Comparison of ENCODE assay signal across 17 cellular contexts in genomic region chr6:3280866-3281465, GRCh38. TPM values are rescaled to one million over a fixed set of nuclear protein-coding genes. Genes with fewer than 3 reads are reported as not detected.
DNase-seq lines count a peak whose midpoint lies in the region; ATAC-seq and TF ChIP-seq lines count a peak whose summit lies in the region.
"Had no signal": no experiment of that assay in that cellular context is flagged by ENCODE, and none has a peak within 500 bp of the region (broad histone marks: within the 10 kb centered on the region; RNA-seq: fewer than 3 reads in every experiment).

No MANE protein-coding gene starts in this region.

- BruUV-seq in mammary epithelial cell (replicated peaks; lab: Mats Ljungman, UMichigan) = no TSS peak

- TF ChIP-seq CTCF in breast epithelium (IDR thresholded peaks at IDR 0.05) (no peak), mammary epithelial cell (conservative IDR thresholded peaks at IDR 0.05 in 1 of 2, IDR thresholded peaks at IDR 0.05 in 1 of 2; ENCODE audit: extremely low read depth in 1 of 2, insufficient read depth in 1 of 2, low read depth in 1 of 2, low read length in 2 of 2) (no peak), transverse colon (IDR thresholded peaks at IDR 0.05) (no peak)

- no peak overlapping the region for H3K4me2 ChIP-seq in mammary epithelial cell (ENCODE audit: insufficient read depth, low read depth, low read length)
- H3K4me2 ChIP-seq: PC-9 had no signal

- no peaks in the 10 kb centered on the region for H4K20me1 ChIP-seq in mammary epithelial cell (ENCODE audit: insufficient read depth, low read length)

- no peak overlapping the region for H2AFZ ChIP-seq in mammary epithelial cell (ENCODE audit: low read depth, low read length)
- H2AFZ ChIP-seq: PC-9 had no signal

- peak overlapping the region; percentile 1 to 10 for H3K27ac ChIP-seq in breast epithelium
- H3K27ac ChIP-seq in mammary epithelial cell (ENCODE audit: insufficient read depth, low read depth, low read length) = no peak overlapping the region
- peak overlapping the region; percentile 34 for H3K27ac ChIP-seq in muscle layer of colon (ENCODE audit: low read depth, low read length)
- H3K27ac ChIP-seq in transverse colon = peak overlapping the region in 2 of 4 donors; percentile 4 to 24
- H3K27ac ChIP-seq: PC-9 had no signal

- intact Hi-C loops in breast epithelium (cut with DNase I; ENCODE audit: low total_unique reads) (loop anchor here (10.0 kb wide), 1 partner anchor 234 kb away; no protein-coding TSS in a partner anchor), mammary epithelial cell (cut with micrococcal nuclease) (no loop called here), transverse colon (cut with DNase I; ENCODE audit: low total_unique reads) (no loop called here)

- no peak for ATAC-seq in GM18520 (IDR thresholded peaks at IDR 0.05; ENCODE audit: unreplicated experiment)
- ATAC-seq: CD8-positive, alpha-beta T cell; stimulated activated effector memory CD8-positive, alpha-beta T cell treated with anti-CD3 and anti-CD28 coated beads, Interleukin-12 subunit alpha, Interleukin-12 subunit beta, amount 100 ng/mL, for 72 hours had no signal

- H3K36me3 ChIP-seq in breast epithelium (no peaks in the 10 kb centered on the region), mammary epithelial cell (ENCODE audit: insufficient read depth, low read length) (peaks cover 2% of the 10 kb centered on the region), muscle layer of colon (ENCODE audit: insufficient read depth, low read length) (peaks cover 3% of the 10 kb centered on the region), transverse colon (no peaks in the 10 kb centered on the region)

- CTCF ChIA-PET in mammary epithelial cell (lab: Charles Lee; ENCODE audit: low non-redundant PET) = interaction anchor here (0.5 kb wide), 1 partner anchor 697 kb away, joined by 4 read pairs; no protein-coding TSS in a partner anchor

- in situ Hi-C loops in mammary epithelial cell (cut with MboI; ENCODE audit: low sequenced_read_pairs in 2 of 2) = loop anchor here (5.0 to 25.0 kb wide), 3 partner anchors 176 to 731 kb away; partner anchors contain the start of gene SLC22A23 (in 1 of the 2)
- in situ Hi-C loops in transverse colon (cut with MboI; ENCODE audit: low pct_ligation_motif_present in 1 of 4, low pct_unique_long_range_greater_than_20kb in 1 of 4, low sequenced_read_pairs in 3 of 4) = loop anchor here (10.0 to 25.0 kb wide), 4 partner anchors 174 to 706 kb away; partner anchors contain the start of gene SLC22A23 (in 4 of the 4)

- H3K9me3 ChIP-seq in breast epithelium (no peaks in the 10 kb centered on the region), mammary epithelial cell (replicated peaks; ENCODE audit: insufficient read depth, low read length) (no peaks in the 10 kb centered on the region), muscle layer of colon (ENCODE audit: low read length) (no peaks in the 10 kb centered on the region), transverse colon (no peaks in the 10 kb centered on the region)

- dilution Hi-C loops in mammary epithelial cell (cut with HindIII; ENCODE audit: low sequenced_read_pairs) = loop anchor here (5.0 to 25.0 kb wide), 2 partner anchors 71 to 706 kb away; no protein-coding TSS in a partner anchor

- no peak overlapping the region for H3K4me3 ChIP-seq in breast epithelium
- no peak overlapping the region for H3K4me3 ChIP-seq in mammary epithelial cell (replicated peaks in 1 of 3; ENCODE audit: insufficient read depth in 1 of 3, low read depth in 2 of 3, low read length in 3 of 3)
- no peak overlapping the region for H3K4me3 ChIP-seq in muscle layer of colon (ENCODE audit: low read depth in 1 of 2, low read length in 2 of 2)
- H3K4me3 ChIP-seq in transverse colon = no peak overlapping the region
- H3K4me3 ChIP-seq: PC-9 had no signal

- H3K27me3 ChIP-seq in breast epithelium (no peaks in the 10 kb centered on the region), mammary epithelial cell (ENCODE audit: insufficient read depth, low read length) (no peaks in the 10 kb centered on the region), muscle layer of colon (ENCODE audit: control insufficient read depth in 1 of 2, insufficient read depth in 2 of 2, low read length in 2 of 2) (no peaks in the 10 kb centered on the region), transverse colon (no peaks in the 10 kb centered on the region)

- WGBS in mammary epithelial cell (ENCODE audit: low coverage, missing lambda C conversion rate) = 91% methylated on average over 14 of the region's 14 CpGs
- 80 to 85% methylated on average over 1 to 14 of the region's 14 CpGs for WGBS in transverse colon (ENCODE audit: low coverage in 1 of 2), 2 donors

- no peak for TF ChIP-seq EP300 in transverse colon (IDR thresholded peaks at IDR 0.05; ENCODE audit: low read depth)

- DNase-seq in breast epithelium (ENCODE audit: low spot score in 2 of 2) (peak in 1 of 2 donors; percentile 43), mammary epithelial cell (no peak), dermis blood vessel endothelial cell (peak; percentile 37), transverse colon (peak; percentile 5), NCI-H2171 (lab: John Stamatoyannopoulos, UW) (no peak)
- no peak for DNase-seq in central memory CD4-positive, alpha-beta T cell
- DNase-seq: activated naive CD8-positive, alpha-beta T cell treated with anti-CD3 and anti-CD28 coated beads for 36 hours; CD8-positive, alpha-beta T cell; cortex of kidney; KBM-7; NCI-H146; PC-9; stimulated activated CD4-positive, alpha-beta T cell treated with anti-CD3 and anti-CD28 coated beads, Interleukin-4, amount 100 ng/mL, for 4 hours; T-helper 1 cell had no signal

- H3K9ac ChIP-seq in mammary epithelial cell (ENCODE audit: insufficient read depth, low read length) (no peak overlapping the region), muscle layer of colon (ENCODE audit: low read length) (no peak overlapping the region)

- no peak for TF ChIP-seq POLR2A in breast epithelium (IDR thresholded peaks at IDR 0.05)
- TF ChIP-seq POLR2A in transverse colon (IDR thresholded peaks at IDR 0.05) = no peak

- no peaks in the 10 kb centered on the region for H3K79me2 ChIP-seq in mammary epithelial cell (ENCODE audit: insufficient read depth, low read length)

- no peaks in the 10 kb centered on the region for H3K4me1 ChIP-seq in breast epithelium
- H3K4me1 ChIP-seq in mammary epithelial cell (ENCODE audit: insufficient read depth, low read length) = peaks cover 15% of the 10 kb centered on the region
- H3K4me1 ChIP-seq in muscle layer of colon (ENCODE audit: insufficient read depth, low read length) = peaks cover 24% of the 10 kb centered on the region
- peaks cover 4 to 7% (median 6%) of the 10 kb centered on the region in 4 donors for H3K4me1 ChIP-seq in transverse colon

RNA-seq across cellular contexts. Expression of gene PSMG4, which starts 22.2 kb away (rescaled TPM):
- total RNA-seq in breast epithelium = 10 to 100 TPM; 24.3 to 26.9 (median 24.6) TPM
- total RNA-seq in mammary epithelial cell = 10 to 100 TPM; 14.3 to 29.9 TPM
- 26.1 TPM for polyA plus RNA-seq in mammary epithelial cell
- 6.7 TPM for polyA minus RNA-seq in mammary epithelial cell
- total RNA-seq in dermis blood vessel endothelial cell = 31.8 and 33.5 TPM in 2 replicates
- 10 to 100 TPM; 10.1 to 22.7 (median 16.7) TPM for total RNA-seq in transverse colon

RNA-seq across cellular contexts. Expression of gene TUBB2B, which starts 53.5 kb away (rescaled TPM):
- total RNA-seq in breast epithelium = 1 to 10 TPM; 4.2 to 7.5 (median 7.3) TPM
- total RNA-seq in mammary epithelial cell = 10 to 100 TPM in 1 of 2 donors, 1 to 10 TPM in 1; 3.1 to 31.8 TPM
- polyA plus RNA-seq in mammary epithelial cell = 5.7 TPM
- 3.5 TPM for polyA minus RNA-seq in mammary epithelial cell
- total RNA-seq in dermis blood vessel endothelial cell = 6.7 and 9.7 TPM in 2 replicates
- 10 to 100 TPM in 2 of 4 donors, 1 to 10 TPM in 2; 2.9 to 14.9 (median 9.4) TPM for total RNA-seq in transverse colon

Comparison
In these comparisons a context has a peak if more than half of its experiments do, and no peak if none do; other contexts are left out.
1. DNase-seq: peak in dermis blood vessel endothelial cell (single experiment) and transverse colon (single experiment); none in mammary epithelial cell (single experiment), NCI-H2171 (single experiment) and central memory CD4-positive, alpha-beta T cell (single experiment).